In genomic region chr3:157064402-157064801, GRCh38 we compare ENCODE assay signal across 11 cellular contexts.
DNase-seq lines count a peak whose midpoint lies in the region; ATAC-seq and TF ChIP-seq lines count a peak whose summit lies in the region.
"Had no signal": no experiment of that assay in that cellular context is flagged by ENCODE, and none has a peak within 500 bp of the region (broad histone marks: within the 10 kb centered on the region; RNA-seq: fewer than 3 reads in every experiment).

No MANE protein-coding gene starts in this region.

- no peak for DNase-seq in activated CD8-positive, alpha-beta T cell treated with anti-CD3 and anti-CD28 coated beads, Interleukin-2, amount 10 ng/mL, durations not matched to agents 7 days and 5 days
- no peak for DNase-seq in activated CD8-positive, alpha-beta T cell treated with anti-CD3 and anti-CD28 coated beads for 36 hours
- DNase-seq in transverse colon (peak; percentile 23), DMS153 (lab: John Stamatoyannopoulos, UW) (no peak)
- DNase-seq in CD4-positive, alpha-beta T cell = no peak
- DNase-seq in activated T-cell treated with anti-CD3 and anti-CD28 coated beads, Interleukin-2, amount 50 U/mL, for 24 hours = no peak
- DNase-seq: central memory CD4-positive, alpha-beta T cell; stomach had no signal

- in situ Hi-C loops in transverse colon (cut with MboI; ENCODE audit: low pct_ligation_motif_present in 1 of 4, low pct_unique_long_range_greater_than_20kb in 1 of 4, low sequenced_read_pairs in 3 of 4) = no loop called here

- H3K9me3 Mint-ChIP-seq in activated CD8-positive, alpha-beta T cell treated with anti-CD3 and anti-CD28 coated beads, Interleukin-2, amount 10 ng/mL, durations not matched to agents 7 days and 5 days (ENCODE audit: insufficient read depth) = no peaks in the 10 kb centered on the region
- H3K9me3 Mint-ChIP-seq in activated CD8-positive, alpha-beta T cell treated with anti-CD3 and anti-CD28 coated beads for 36 hours = no peaks in the 10 kb centered on the region
- H3K9me3 Mint-ChIP-seq in CD4-positive, alpha-beta T cell = no peaks in the 10 kb centered on the region
- no peaks in the 10 kb centered on the region for H3K9me3 Mint-ChIP-seq in activated T-cell treated with anti-CD3 and anti-CD28 coated beads, Interleukin-2, amount 50 U/mL, for 24 hours

- peaks cover 2% of the 10 kb centered on the region for H3K27me3 Mint-ChIP-seq in activated CD8-positive, alpha-beta T cell treated with anti-CD3 and anti-CD28 coated beads, Interleukin-2, amount 10 ng/mL, durations not matched to agents 7 days and 5 days (ENCODE audit: low read depth)
- H3K27me3 Mint-ChIP-seq in activated CD8-positive, alpha-beta T cell treated with anti-CD3 and anti-CD28 coated beads for 36 hours = no peaks in the 10 kb centered on the region
- peaks cover 17% of the 10 kb centered on the region for H3K27me3 Mint-ChIP-seq in CD4-positive, alpha-beta T cell
- peaks cover 3% of the 10 kb centered on the region for H3K27me3 Mint-ChIP-seq in activated T-cell treated with anti-CD3 and anti-CD28 coated beads, Interleukin-2, amount 50 U/mL, for 24 hours

- intact Hi-C loops in activated CD8-positive, alpha-beta T cell treated with anti-CD3 and anti-CD28 coated beads for 36 hours (cut with micrococcal nuclease) = no loop called here
- intact Hi-C loops in transverse colon (cut with DNase I; ENCODE audit: low total_unique reads) = no loop called here
- intact Hi-C loops in CD4-positive, alpha-beta T cell (cut with DNase I, micrococcal nuclease) = no loop called here

- TF ChIP-seq EP300 in transverse colon (IDR thresholded peaks at IDR 0.05; ENCODE audit: low read depth) = no peak

- no peaks in the 10 kb centered on the region for H3F3A ChIP-seq in OCI-LY1 (ENCODE audit: insufficient read depth, low read length)

- H3K4me3 ChIP-seq in OCI-LY1 (ENCODE audit: low read depth, low read length, poor library complexity, severe bottlenecking) = no peak overlapping the region
- no peak overlapping the region for H3K4me3 ChIP-seq in transverse colon
- H3K4me3 ChIP-seq: A549, stomach had no signal

- H3K4me2 ChIP-seq in OCI-LY1 (ENCODE audit: low read length) = no peak overlapping the region; the same call in 1 of the 2 replicates
- H3K4me2 ChIP-seq: A549 had no signal

- POLR2A ChIA-PET in activated CD8-positive, alpha-beta T cell treated with anti-CD3 and anti-CD28 coated beads, Interleukin-2, amount 10 ng/mL, durations not matched to agents 7 days and 5 days (lab: Charles Lee) = no interaction called here
- POLR2A ChIA-PET in activated CD8-positive, alpha-beta T cell treated with anti-CD3 and anti-CD28 coated beads for 36 hours (lab: Charles Lee) = no interaction called here
- POLR2A ChIA-PET in CD4-positive, alpha-beta T cell (lab: Charles Lee) = no interaction called here

- no peaks in the 10 kb centered on the region for H4K20me1 ChIP-seq in OCI-LY1 (ENCODE audit: insufficient read depth, low read length)

- H3K4me1 ChIP-seq in OCI-LY1 (ENCODE audit: insufficient read depth, low read length, severe bottlenecking) = peaks cover 57% of the 10 kb centered on the region
- peaks cover 0 to 7% (median 0%) of the 10 kb centered on the region in 4 donors for H3K4me1 ChIP-seq in transverse colon
- H3K4me1 ChIP-seq: A549 had no signal

- H3K27ac Mint-ChIP-seq in activated CD8-positive, alpha-beta T cell treated with anti-CD3 and anti-CD28 coated beads, Interleukin-2, amount 10 ng/mL, durations not matched to agents 7 days and 5 days = peak overlapping the region; percentile 2
- no peak overlapping the region for H3K27ac Mint-ChIP-seq in activated CD8-positive, alpha-beta T cell treated with anti-CD3 and anti-CD28 coated beads for 36 hours
- no peak overlapping the region for H3K27ac Mint-ChIP-seq in CD4-positive, alpha-beta T cell
- H3K27ac Mint-ChIP-seq in activated T-cell treated with anti-CD3 and anti-CD28 coated beads, Interleukin-2, amount 50 U/mL, for 24 hours = no peak overlapping the region

- WGBS in transverse colon (ENCODE audit: low coverage in 1 of 2), 2 donors = 70 to 73% methylated on average over 3 to 7 of the region's 7 CpGs

- peaks cover 24% of the 10 kb centered on the region for H3K4me1 Mint-ChIP-seq in activated CD8-positive, alpha-beta T cell treated with anti-CD3 and anti-CD28 coated beads, Interleukin-2, amount 10 ng/mL, durations not matched to agents 7 days and 5 days (ENCODE audit: low read depth)
- H3K4me1 Mint-ChIP-seq in activated CD8-positive, alpha-beta T cell treated with anti-CD3 and anti-CD28 coated beads for 36 hours (ENCODE audit: low read depth) = peaks cover 26% of the 10 kb centered on the region
- peaks cover 32% of the 10 kb centered on the region for H3K4me1 Mint-ChIP-seq in CD4-positive, alpha-beta T cell (ENCODE audit: low read depth)
- H3K4me1 Mint-ChIP-seq in activated T-cell treated with anti-CD3 and anti-CD28 coated beads, Interleukin-2, amount 50 U/mL, for 24 hours (ENCODE audit: low read depth) = peaks cover 21% of the 10 kb centered on the region

- H3K4me3 Mint-ChIP-seq in activated CD8-positive, alpha-beta T cell treated with anti-CD3 and anti-CD28 coated beads, Interleukin-2, amount 10 ng/mL, durations not matched to agents 7 days and 5 days = no peak overlapping the region
- no peak overlapping the region for H3K4me3 Mint-ChIP-seq in activated CD8-positive, alpha-beta T cell treated with anti-CD3 and anti-CD28 coated beads for 36 hours
- H3K4me3 Mint-ChIP-seq in CD4-positive, alpha-beta T cell = no peak overlapping the region
- H3K4me3 Mint-ChIP-seq in activated T-cell treated with anti-CD3 and anti-CD28 coated beads, Interleukin-2, amount 50 U/mL, for 24 hours = no peak overlapping the region

- ATAC-seq in activated CD8-positive, alpha-beta T cell treated with anti-CD3 and anti-CD28 coated beads, Interleukin-2, amount 10 ng/mL, durations not matched to agents 7 days and 5 days = no peak
- no peak for ATAC-seq in activated CD8-positive, alpha-beta T cell treated with anti-CD3 and anti-CD28 coated beads for 36 hours
- peak; percentile 61 for ATAC-seq in HG03045 (IDR thresholded peaks at IDR 0.05; ENCODE audit: unreplicated experiment)
- ATAC-seq in CD4-positive, alpha-beta T cell (ENCODE audit: poor library complexity) = no peak
- ATAC-seq: A549 had no signal

- no peaks in the 10 kb centered on the region for H3K79me2 ChIP-seq in OCI-LY1 (ENCODE audit: insufficient read depth, low read length)

- H2AFZ ChIP-seq in OCI-LY1 (ENCODE audit: low read length) = no peak overlapping the region

- H3K27ac ChIP-seq in OCI-LY1 (ENCODE audit: low read depth, low read length, poor library complexity, severe bottlenecking) = peak overlapping the region; percentile 94
- H3K27ac ChIP-seq in transverse colon = no peak overlapping the region
- H3K27ac ChIP-seq in CD4-positive, alpha-beta T cell (ENCODE audit: low read depth, low read length) = no peak overlapping the region
- H3K27ac ChIP-seq: A549, stomach had no signal

- TF ChIP-seq POLR2A in transverse colon (IDR thresholded peaks at IDR 0.05) = no peak

- no peak for TF ChIP-seq CTCF in activated CD8-positive, alpha-beta T cell treated with anti-CD3 and anti-CD28 coated beads for 36 hours (IDR thresholded peaks at IDR 0.05)
- TF ChIP-seq CTCF in OCI-LY1 (IDR thresholded peaks at IDR 0.05; ENCODE audit: low read length) = no peak
- TF ChIP-seq CTCF in transverse colon (IDR thresholded peaks at IDR 0.05) = no peak
- TF ChIP-seq CTCF in CD4-positive, alpha-beta T cell (IDR thresholded peaks at IDR 0.05) = no peak

- H3K36me3 ChIP-seq in OCI-LY1 (ENCODE audit: insufficient read depth, low read length) (no peaks in the 10 kb centered on the region), transverse colon (no peaks in the 10 kb centered on the region)
- H3K36me3 ChIP-seq: stomach had no signal

- CTCF ChIA-PET in activated CD8-positive, alpha-beta T cell treated with anti-CD3 and anti-CD28 coated beads, Interleukin-2, amount 10 ng/mL, durations not matched to agents 7 days and 5 days (lab: Charles Lee) = interaction anchor here (3.4 kb wide), 1 partner anchor 17 kb away, joined by 19 read pairs; no protein-coding TSS in a partner anchor
- CTCF ChIA-PET in activated CD8-positive, alpha-beta T cell treated with anti-CD3 and anti-CD28 coated beads for 36 hours (lab: Charles Lee) = interaction anchor here (1.3 to 3.5 kb wide), 2 partner anchors 17 to 73 kb away, joined by 4 to 12 read pairs; no protein-coding TSS in a partner anchor
- CTCF ChIA-PET in CD4-positive, alpha-beta T cell (lab: Charles Lee) = no interaction called here

- no peaks in the 10 kb centered on the region for H3K36me3 Mint-ChIP-seq in activated CD8-positive, alpha-beta T cell treated with anti-CD3 and anti-CD28 coated beads, Interleukin-2, amount 10 ng/mL, durations not matched to agents 7 days and 5 days (ENCODE audit: low read depth)
- H3K36me3 Mint-ChIP-seq in activated CD8-positive, alpha-beta T cell treated with anti-CD3 and anti-CD28 coated beads for 36 hours (ENCODE audit: low read depth) = no peaks in the 10 kb centered on the region
- no peaks in the 10 kb centered on the region for H3K36me3 Mint-ChIP-seq in CD4-positive, alpha-beta T cell (ENCODE audit: low read depth)
- H3K36me3 Mint-ChIP-seq in activated T-cell treated with anti-CD3 and anti-CD28 coated beads, Interleukin-2, amount 50 U/mL, for 24 hours (ENCODE audit: low read depth) = no peaks in the 10 kb centered on the region

- H3K27me3 ChIP-seq in OCI-LY1 (ENCODE audit: insufficient read depth, low read length) (no peaks in the 10 kb centered on the region), transverse colon (no peaks in the 10 kb centered on the region)
- H3K27me3 ChIP-seq in CD4-positive, alpha-beta T cell (ENCODE audit: control insufficient read depth, insufficient read depth, low read length) = no peaks in the 10 kb centered on the region
- H3K27me3 ChIP-seq: stomach had no signal

- no peaks in the 10 kb centered on the region for H3K9me3 ChIP-seq in OCI-LY1 (ENCODE audit: low read length)
- no peaks in the 10 kb centered on the region for H3K9me3 ChIP-seq in transverse colon
- no peaks in the 10 kb centered on the region for H3K9me3 ChIP-seq in CD4-positive, alpha-beta T cell (ENCODE audit: control insufficient read depth, low read length)
- H3K9me3 ChIP-seq: A549, stomach had no signal

- no peaks in the 10 kb centered on the region for H3K9me2 ChIP-seq in OCI-LY1 (ENCODE audit: low read depth, low read length)

- H3K9ac ChIP-seq in OCI-LY1 (ENCODE audit: low read length) = no peak overlapping the region
